In the genomic region with DNA sequence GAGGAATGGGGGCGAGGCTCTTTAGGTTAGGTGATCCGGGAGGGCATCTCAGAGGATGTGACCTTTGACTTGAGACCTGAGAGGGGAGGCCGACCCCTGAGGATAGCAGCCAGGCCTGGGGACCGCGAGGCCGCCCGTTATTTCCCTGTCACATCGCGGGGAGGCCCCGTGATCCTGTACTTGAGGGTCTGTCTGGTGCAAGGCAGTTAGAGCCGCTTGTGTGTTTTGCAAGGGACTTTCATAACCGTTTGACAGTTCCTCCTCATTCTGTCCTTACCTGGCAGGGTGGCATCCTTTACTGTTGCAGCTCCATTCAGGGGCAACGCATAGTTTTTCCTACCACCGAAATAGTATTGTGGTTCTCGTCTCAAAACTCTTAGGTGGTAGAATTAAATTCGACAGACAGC, we compare ENCODE assay signal across 9 cellular contexts. TPM values are rescaled to one million over a fixed set of nuclear protein-coding genes. Genes with fewer than 3 reads are reported as not detected.
DNase-seq lines count a peak whose midpoint lies in the region; ATAC-seq, FAIRE-seq and TF ChIP-seq lines count a peak whose summit lies in the region.
"Had no signal": no experiment of that assay in that cellular context is flagged by ENCODE, and none has a peak within 500 bp of the region (broad histone marks: within the 10 kb centered on the region; RNA-seq: fewer than 3 reads in every experiment).

No MANE protein-coding gene starts in this region.

- H3K9me3 Mint-ChIP-seq in activated CD4-positive, alpha-beta T cell treated with anti-CD3 and anti-CD28 coated beads for 36 hours (ENCODE audit: low read depth) = no peaks in the 10 kb centered on the region

- H3K27ac ChIP-seq in GM12878 (ENCODE audit: control insufficient read depth, insufficient read depth) = peak overlapping the region; percentile 87

- RAD21 ChIA-PET in GM12878 (lab: Charles Lee; ENCODE audit: unreplicated experiment) = interaction anchor here (1.5 to 2.4 kb wide), 2 partner anchors 10 to 55 kb away, joined by 3 to 21 read pairs; no protein-coding TSS in a partner anchor

- H3K4me1 ChIP-seq in GM12878 (ENCODE audit: control insufficient read depth, insufficient read depth, low read length) = peaks cover 4% of the 10 kb centered on the region
- H3K4me1 ChIP-seq in mononuclear cell (ENCODE audit: insufficient read depth, low read length) = peaks cover 21% of the 10 kb centered on the region

- peak overlapping the region; percentile 80 for H3K4me3 ChIP-seq in MG63
- peak overlapping the region; percentile 97 for H3K4me3 ChIP-seq in GM12878
- peak overlapping the region; percentile 68 for H3K4me3 ChIP-seq in mononuclear cell (ENCODE audit: low read length)

- POLR2A ChIA-PET in activated CD4-positive, alpha-beta T cell treated with anti-CD3 and anti-CD28 coated beads for 36 hours (lab: Charles Lee) = no interaction called here
- POLR2A ChIA-PET in GM12878 (lab: Charles Lee) = interaction anchor here (0.7 kb wide), 1 partner anchor 13 kb away, joined by 3 read pairs; no protein-coding TSS in a partner anchor

- CTCF ChIA-PET in activated CD4-positive, alpha-beta T cell treated with anti-CD3 and anti-CD28 coated beads for 36 hours (lab: Charles Lee) = interaction anchor here (0.8 kb wide), 1 partner anchor 30 kb away, joined by 3 read pairs; no protein-coding TSS in a partner anchor
- CTCF ChIA-PET in GM12878 (lab: Yijun Ruan, JAX) = interaction anchor here (1.2 to 4.3 kb wide), 3 partner anchors 33 to 64 kb away, joined by 3 to 36 read pairs (median 3); no protein-coding TSS in a partner anchor

- H4K20me1 ChIP-seq in GM12878 (ENCODE audit: control insufficient read depth, insufficient read depth) = no peaks in the 10 kb centered on the region

- DNase-seq in activated CD4-positive, alpha-beta T cell treated with anti-CD3 and anti-CD28 coated beads for 36 hours = no peak
- no peak for DNase-seq in activated CD4-positive, alpha-beta T cell treated with anti-CD3 and anti-CD28 coated beads for 1 hour
- no peak for DNase-seq in MG63
- no peak for DNase-seq in GM12878 (ENCODE audit: low read depth, low spot score)
- no peak for DNase-seq in T-helper 9 cell
- DNase-seq in SW 1271 (lab: John Stamatoyannopoulos, UW) = no peak

- H3K36me3 Mint-ChIP-seq in activated CD4-positive, alpha-beta T cell treated with anti-CD3 and anti-CD28 coated beads for 36 hours (ENCODE audit: low read depth) = no peaks in the 10 kb centered on the region

- SMC1A ChIA-PET in GM12878 (lab: Charles Lee; ENCODE audit: uncharacterized antibody, unreplicated experiment) = interaction anchor here (1.1 to 3.5 kb wide), 3 partner anchors 8 to 55 kb away, joined by 3 to 17 read pairs (median 4); no protein-coding TSS in a partner anchor

- H2AFZ ChIP-seq in GM12878 (ENCODE audit: control insufficient read depth, low read depth, low read length) = peak overlapping the region; percentile 68

- peak overlapping the region; percentile 92 for H3K4me3 Mint-ChIP-seq in activated CD4-positive, alpha-beta T cell treated with anti-CD3 and anti-CD28 coated beads for 36 hours

- TF ChIP-seq EP300 in GM12878 (IDR thresholded peaks at IDR 0.05; ENCODE audit: borderline replicate concordance in 1 of 2, control insufficient read depth in 1 of 2, low read depth in 2 of 2, low read length in 2 of 2) = no peak

- intact Hi-C loops in activated CD4-positive, alpha-beta T cell treated with anti-CD3 and anti-CD28 coated beads for 36 hours (cut with DNase I, micrococcal nuclease) = loop anchor here (1.0 to 2.0 kb wide), 6 partner anchors 36 to 435 kb away; a partner anchor contains a TSS
- intact Hi-C loops in GM12878 (cut with micrococcal nuclease; ENCODE audit: unreplicated experiment) = loop anchor here (5.0 kb wide), 1 partner anchor 54 kb away; no protein-coding TSS in a partner anchor

- under 1% methylated on average over 16 of the region's 16 CpGs for WGBS in GM12878 (ENCODE audit: insufficient coverage, insufficient replicate concordance, low lambda C conversion rate, missing lambda C conversion rate)

- H3K36me3 ChIP-seq in MG63 (no peaks in the 10 kb centered on the region), GM12878 (ENCODE audit: control insufficient read depth in 2 of 2, insufficient read depth in 2 of 2, low read length in 1 of 2) (no peaks in the 10 kb centered on the region)

- FAIRE-seq in GM12878 (lab: Jason Lieb, UNC) = no peak
- FAIRE-seq: islet of Langerhans had no signal

- peak overlapping the region; percentile 61 for H3K4me2 ChIP-seq in GM12878 (ENCODE audit: control insufficient read depth, insufficient read depth)

- in situ Hi-C loops in GM12878 (cut with MboI) = no loop called here

- BruUV-seq in GM12878 (replicated peaks; lab: Mats Ljungman, UMichigan) = no TSS peak

- peak overlapping the region; percentile 96 for H3K9ac ChIP-seq in GM12878 (ENCODE audit: control insufficient read depth, insufficient read depth, low read length)

- peaks cover 2% of the 10 kb centered on the region for H3K27me3 Mint-ChIP-seq in activated CD4-positive, alpha-beta T cell treated with anti-CD3 and anti-CD28 coated beads for 36 hours

- H3K9me3 ChIP-seq in MG63 (no peaks in the 10 kb centered on the region), GM12878 (replicated peaks; ENCODE audit: control insufficient read depth, insufficient read depth, low read length) (no peaks in the 10 kb centered on the region), mononuclear cell (ENCODE audit: low read depth, low read length) (no peaks in the 10 kb centered on the region)

- peaks cover 29% of the 10 kb centered on the region for H3K4me1 Mint-ChIP-seq in activated CD4-positive, alpha-beta T cell treated with anti-CD3 and anti-CD28 coated beads for 36 hours

- no peak for ATAC-seq in activated CD4-positive, alpha-beta T cell treated with anti-CD3 and anti-CD28 coated beads for 36 hours
- ATAC-seq in GM21786 (IDR thresholded peaks at IDR 0.05; ENCODE audit: unreplicated experiment) = peak; percentile 21
- ATAC-seq in GM12878 = peak; percentile 49

- peak; percentile 29; the same call in 1 of the 2 replicates for TF ChIP-seq RAD21 in GM12878 (IDR thresholded peaks at IDR 0.05; ENCODE audit: insufficient read depth, low read depth, low read length)

- H3K79me2 ChIP-seq in GM12878 (ENCODE audit: control insufficient read depth, insufficient read depth, low read length) = peaks cover 57% of the 10 kb centered on the region

- TF ChIP-seq POLR2A in GM12878 (IDR thresholded peaks at IDR 0.05; ENCODE audit: low read depth, low read length) = 0 out of 2 replicates have a peak, but pooled peaks have one; percentile 34

- H3K27me3 ChIP-seq in MG63 (no peaks in the 10 kb centered on the region), GM12878 (replicated peaks in 1 of 2; ENCODE audit: control insufficient read depth in 2 of 2, insufficient read depth in 2 of 2, low read length in 1 of 2) (no peaks in the 10 kb centered on the region), mononuclear cell (ENCODE audit: insufficient read depth, low read length) (no peaks in the 10 kb centered on the region)

- H3K27ac Mint-ChIP-seq in activated CD4-positive, alpha-beta T cell treated with anti-CD3 and anti-CD28 coated beads for 36 hours = peak overlapping the region; percentile 88

- TF ChIP-seq CTCF in GM12878 (IDR thresholded peaks at IDR 0.05 in 2 of 3, conservative IDR thresholded peaks at IDR 0.05 in 1 of 3; ENCODE audit: control insufficient read depth in 2 of 3, extremely low read depth in 1 of 3, insufficient read depth in 1 of 3, low read depth in 3 of 3, low read length in 3 of 3) = no peak

TF ChIP-seq in GM12878, 131 proteins besides CTCF, POLR2A, EP300 and RAD21 (continues in another document):
- TF ChIP-seq POLR2AphosphoS5 (IDR thresholded peaks at IDR 0.05; ENCODE audit: low read length) (peak; percentile 26; the same call in 1 of the 2 replicates), KDM1A (IDR thresholded peaks at IDR 0.05; ENCODE audit: borderline replicate concordance) (no peak), RBBP5 (conservative IDR thresholded peaks at IDR 0.05) (no peak), ZNF622 (IDR thresholded peaks at IDR 0.05) (no peak), CBFB (IDR thresholded peaks at IDR 0.05; ENCODE audit: low read depth) (no peak)

RNA-seq across cellular contexts. Expression of a gene that starts 0.8 kb away (rescaled TPM):
- 10 to 100 TPM; 63.1 to 83.3 TPM for total RNA-seq in activated CD4-positive, alpha-beta T cell treated with anti-CD3 and anti-CD28 coated beads for 36 hours
- total RNA-seq in MG63 (2014; rRNA removed; shearing (Covaris generic); ENCODE audit: low replicate concordance) = 34.0 and 74.9 TPM in 2 replicates
- 93.6 and 94.9 TPM in 2 replicates for total RNA-seq in GM12878 (2013; cell fraction: nucleolus; rRNA removed)
- 51.8 and 59.9 TPM in 2 replicates for total RNA-seq in GM12878 (2014; rRNA removed)
- total RNA-seq in GM12878 (2014; rRNA removed; fragmentation: Illumina TruSeq; extraction: Trizol) = 94.1 and 102 TPM in 2 replicates
- total RNA-seq in GM12878 (2021) = 58.0 and 63.0 TPM in 2 replicates
- polyA plus RNA-seq in GM12878 (2011; ENCODE audit: low read depth) = 36.7 TPM
- 50.9 and 77.0 TPM in 2 replicates for polyA plus RNA-seq in GM12878 (2011; rRNA removed)
- 14.5 and 17.2 TPM in 2 replicates for polyA plus RNA-seq in GM12878 (2011; cell fraction: cytosol; rRNA removed)
- polyA plus RNA-seq in GM12878 (2011; cell fraction: nucleus; rRNA removed) = 25.5 and 31.0 TPM in 2 replicates
- 26.3 and 33.3 TPM in 2 replicates for polyA plus RNA-seq in GM12878 (2012)
- polyA plus RNA-seq in GM12878 (2014; fragmentation: Illumina TruSeq; extraction: Trizol) = 75.4 and 96.3 TPM in 2 replicates
- polyA plus RNA-seq in GM12878 (2014; fragmentation: Nextera tagmentation; extraction: Ambion mirVana) = 100 to 1,000 TPM; 127 to 137 TPM
- 45.4 and 58.3 TPM in 2 replicates for polyA plus RNA-seq in GM12878 (2014; rRNA removed)
- 100 to 1,000 TPM; 101 to 115 TPM for polyA plus RNA-seq in GM12878 (2016; fragmentation: Nextera tagmentation; extraction: Ambion mirVana)
- 28.2 and 51.3 TPM in 2 replicates for polyA minus RNA-seq in GM12878 (2011; rRNA and poly(A)+ RNA removed)
- polyA minus RNA-seq in GM12878 (2011; cell fraction: cytosol; rRNA and poly(A)+ RNA removed) = 20.7 and 21.9 TPM in 2 replicates
- 24.8 and 35.8 TPM in 2 replicates for polyA minus RNA-seq in GM12878 (2011; cell fraction: nucleus; rRNA and poly(A)+ RNA removed)
- 117 TPM for total RNA-seq in mononuclear cell
